2 cellular contexts compared by ENCODE assay signal in genomic region chr15:28854578-28854977, GRCh38. TPM values are rescaled to one million over a fixed set of nuclear protein-coding genes. Genes with fewer than 3 reads are reported as not detected.
"Had no signal": no experiment of that assay in that cellular context is flagged by ENCODE, and none has a peak within 500 bp of the region (broad histone marks: within the 10 kb centered on the region; RNA-seq: fewer than 3 reads in every experiment).

No MANE protein-coding gene starts in this region.

RNA-seq across cellular contexts. Expression of gene GOLGA6L7, which starts 6.1 kb away (rescaled TPM):
- total RNA-seq: G401, GM12878 had no signal
- polyA plus RNA-seq: GM12878 had no signal
